In the genomic region with DNA sequence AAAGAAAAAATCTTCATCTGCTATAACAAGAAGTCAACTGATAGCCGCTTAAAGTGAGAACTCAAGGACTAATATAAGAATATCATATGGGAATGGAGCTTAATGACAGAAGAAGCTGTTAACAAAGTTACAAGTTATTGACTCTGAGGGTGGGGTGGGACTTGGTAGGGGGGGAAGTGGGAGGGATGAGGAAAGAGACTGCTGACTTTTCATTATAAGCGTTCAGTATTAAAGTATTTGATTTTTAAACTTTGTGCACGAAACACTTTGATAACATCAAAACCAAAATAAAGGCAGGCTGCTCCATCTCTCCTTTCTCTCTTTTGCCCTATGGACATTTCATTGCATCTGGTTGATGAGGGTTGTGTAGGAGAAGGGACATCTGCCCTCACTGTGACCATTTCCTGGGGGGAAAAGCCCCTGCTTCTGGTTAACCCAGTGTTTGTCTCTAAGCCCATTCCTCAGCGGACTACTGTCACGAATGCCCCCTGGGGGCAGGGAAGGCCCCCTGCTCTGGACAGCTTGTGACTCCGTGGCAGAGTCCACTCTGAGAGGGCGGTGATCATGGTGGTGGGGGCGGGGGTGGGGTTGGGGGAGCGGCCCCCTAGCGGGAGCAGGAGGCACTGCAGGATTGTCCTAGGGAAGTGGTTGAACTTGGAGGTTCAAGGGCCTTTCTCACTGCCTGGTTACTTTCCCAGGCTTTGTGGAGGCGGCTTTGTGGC, we compare ENCODE assay signal across 1 cellular context.
TF ChIP-seq lines count a peak whose summit lies in the region.

No MANE protein-coding gene starts in this region.

TF ChIP-seq in GM23338, 12 proteins besides CTCF, POLR2A, EP300 and RAD21 (continued from another document):
- TF ChIP-seq, protein P1, sequence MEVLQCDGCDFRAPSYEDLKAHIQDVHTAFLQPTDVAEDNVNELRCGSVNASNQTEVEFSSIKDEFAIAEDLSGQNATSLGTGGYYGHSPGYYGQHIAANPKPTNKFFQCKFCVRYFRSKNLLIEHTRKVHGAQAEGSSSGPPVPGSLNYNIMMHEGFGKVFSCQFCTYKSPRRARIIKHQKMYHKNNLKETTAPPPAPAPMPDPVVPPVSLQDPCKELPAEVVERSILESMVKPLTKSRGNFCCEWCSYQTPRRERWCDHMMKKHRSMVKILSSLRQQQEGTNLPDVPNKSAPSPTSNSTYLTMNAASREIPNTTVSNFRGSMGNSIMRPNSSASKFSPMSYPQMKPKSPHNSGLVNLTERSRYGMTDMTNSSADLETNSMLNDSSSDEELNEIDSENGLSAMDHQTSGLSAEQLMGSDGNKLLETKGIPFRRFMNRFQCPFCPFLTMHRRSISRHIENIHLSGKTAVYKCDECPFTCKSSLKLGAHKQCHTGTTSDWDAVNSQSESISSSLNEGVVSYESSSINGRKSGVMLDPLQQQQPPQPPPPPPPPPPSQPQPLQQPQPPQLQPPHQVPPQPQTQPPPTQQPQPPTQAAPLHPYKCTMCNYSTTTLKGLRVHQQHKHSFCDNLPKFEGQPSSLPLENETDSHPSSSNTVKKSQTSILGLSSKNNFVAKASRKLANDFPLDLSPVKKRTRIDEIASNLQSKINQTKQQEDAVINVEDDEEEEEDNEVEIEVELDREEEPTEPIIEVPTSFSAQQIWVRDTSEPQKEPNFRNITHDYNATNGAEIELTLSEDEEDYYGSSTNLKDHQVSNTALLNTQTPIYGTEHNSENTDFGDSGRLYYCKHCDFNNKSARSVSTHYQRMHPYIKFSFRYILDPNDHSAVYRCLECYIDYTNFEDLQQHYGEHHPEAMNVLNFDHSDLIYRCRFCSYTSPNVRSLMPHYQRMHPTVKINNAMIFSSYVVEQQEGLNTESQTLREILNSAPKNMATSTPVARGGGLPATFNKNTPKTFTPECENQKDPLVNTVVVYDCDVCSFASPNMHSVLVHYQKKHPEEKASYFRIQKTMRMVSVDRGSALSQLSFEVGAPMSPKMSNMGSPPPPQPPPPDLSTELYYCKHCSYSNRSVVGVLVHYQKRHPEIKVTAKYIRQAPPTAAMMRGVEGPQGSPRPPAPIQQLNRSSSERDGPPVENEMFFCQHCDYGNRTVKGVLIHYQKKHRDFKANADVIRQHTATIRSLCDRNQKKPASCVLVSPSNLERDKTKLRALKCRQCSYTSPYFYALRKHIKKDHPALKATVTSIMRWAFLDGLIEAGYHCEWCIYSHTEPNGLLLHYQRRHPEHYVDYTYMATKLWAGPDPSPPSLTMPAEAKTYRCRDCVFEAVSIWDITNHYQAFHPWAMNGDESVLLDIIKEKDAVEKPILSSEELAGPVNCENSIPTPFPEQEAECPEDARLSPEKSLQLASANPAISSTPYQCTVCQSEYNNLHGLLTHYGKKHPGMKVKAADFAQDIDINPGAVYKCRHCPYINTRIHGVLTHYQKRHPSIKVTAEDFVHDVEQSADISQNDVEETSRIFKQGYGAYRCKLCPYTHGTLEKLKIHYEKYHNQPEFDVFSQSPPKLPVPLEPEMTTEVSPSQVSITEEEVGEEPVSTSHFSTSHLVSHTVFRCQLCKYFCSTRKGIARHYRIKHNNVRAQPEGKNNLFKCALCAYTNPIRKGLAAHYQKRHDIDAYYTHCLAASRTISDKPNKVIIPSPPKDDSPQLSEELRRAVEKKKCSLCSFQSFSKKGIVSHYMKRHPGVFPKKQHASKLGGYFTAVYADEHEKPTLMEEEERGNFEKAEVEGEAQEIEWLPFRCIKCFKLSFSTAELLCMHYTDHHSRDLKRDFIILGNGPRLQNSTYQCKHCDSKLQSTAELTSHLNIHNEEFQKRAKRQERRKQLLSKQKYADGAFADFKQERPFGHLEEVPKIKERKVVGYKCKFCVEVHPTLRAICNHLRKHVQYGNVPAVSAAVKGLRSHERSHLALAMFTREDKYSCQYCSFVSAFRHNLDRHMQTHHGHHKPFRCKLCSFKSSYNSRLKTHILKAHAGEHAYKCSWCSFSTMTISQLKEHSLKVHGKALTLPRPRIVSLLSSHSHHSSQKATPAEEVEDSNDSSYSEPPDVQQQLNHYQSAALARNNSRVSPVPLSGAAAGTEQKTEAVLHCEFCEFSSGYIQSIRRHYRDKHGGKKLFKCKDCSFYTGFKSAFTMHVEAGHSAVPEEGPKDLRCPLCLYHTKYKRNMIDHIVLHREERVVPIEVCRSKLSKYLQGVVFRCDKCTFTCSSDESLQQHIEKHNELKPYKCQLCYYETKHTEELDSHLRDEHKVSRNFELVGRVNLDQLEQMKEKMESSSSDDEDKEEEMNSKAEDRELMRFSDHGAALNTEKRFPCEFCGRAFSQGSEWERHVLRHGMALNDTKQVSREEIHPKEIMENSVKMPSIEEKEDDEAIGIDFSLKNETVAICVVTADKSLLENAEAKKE (CRISPR knock-in tag; IDR thresholded peaks at IDR 0.05), result no peak
- TF ChIP-seq, protein P2, sequence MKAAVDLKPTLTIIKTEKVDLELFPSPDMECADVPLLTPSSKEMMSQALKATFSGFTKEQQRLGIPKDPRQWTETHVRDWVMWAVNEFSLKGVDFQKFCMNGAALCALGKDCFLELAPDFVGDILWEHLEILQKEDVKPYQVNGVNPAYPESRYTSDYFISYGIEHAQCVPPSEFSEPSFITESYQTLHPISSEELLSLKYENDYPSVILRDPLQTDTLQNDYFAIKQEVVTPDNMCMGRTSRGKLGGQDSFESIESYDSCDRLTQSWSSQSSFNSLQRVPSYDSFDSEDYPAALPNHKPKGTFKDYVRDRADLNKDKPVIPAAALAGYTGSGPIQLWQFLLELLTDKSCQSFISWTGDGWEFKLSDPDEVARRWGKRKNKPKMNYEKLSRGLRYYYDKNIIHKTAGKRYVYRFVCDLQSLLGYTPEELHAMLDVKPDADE (IDR thresholded peaks at IDR 0.05), result no peak
- TF ChIP-seq CREB1 (CRISPR knock-in tag; IDR thresholded peaks at IDR 0.05; ENCODE audit: low read depth), result no peak
